Comparison of ENCODE assay signal across 8 cellular contexts in the genomic region with DNA sequence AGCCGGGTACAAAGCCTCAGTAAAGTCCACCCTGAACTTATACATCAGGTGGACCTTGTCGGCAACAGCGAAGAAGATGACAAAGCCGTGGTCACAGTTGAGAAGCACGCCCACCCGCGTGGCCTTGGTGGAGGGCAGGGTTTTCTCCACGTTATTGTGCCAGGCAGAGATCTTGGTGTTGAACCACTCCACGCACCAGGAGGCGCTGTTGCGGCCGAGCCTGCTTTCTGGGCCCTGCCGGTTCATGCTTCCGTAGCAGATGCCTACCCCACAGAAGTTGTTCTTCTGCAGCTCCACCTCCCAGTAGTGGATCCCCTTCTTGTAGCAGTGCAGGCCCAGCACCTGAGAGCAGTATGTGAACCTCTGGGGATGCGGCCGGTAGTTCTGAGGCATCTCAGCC. TPM values are rescaled to one million over a fixed set of nuclear protein-coding genes. Genes with fewer than 3 reads are reported as not detected.
DNase-seq lines count a peak whose midpoint lies in the region; ATAC-seq, FAIRE-seq and TF ChIP-seq lines count a peak whose summit lies in the region.

No MANE protein-coding gene starts in this region.

- H3K36me3 Mint-ChIP-seq in immature natural killer cell = peaks cover 44 to 68% (median 59%) of the 10 kb centered on the region in 3 donors
- peaks cover 90% of the 10 kb centered on the region for H3K36me3 Mint-ChIP-seq in stimulated activated effector memory CD8-positive, alpha-beta T cell treated with anti-CD3 and anti-CD28 coated beads, Interleukin-12 subunit alpha, Interleukin-12 subunit beta, amount 100 ng/mL, for 72 hours

- ATAC-seq in stimulated activated effector memory CD8-positive, alpha-beta T cell treated with anti-CD3 and anti-CD28 coated beads, Interleukin-12 subunit alpha, Interleukin-12 subunit beta, amount 100 ng/mL, for 72 hours = peak; percentile 72

- TF ChIP-seq POLR2A in GM12892 (IDR thresholded peaks at IDR 0.05; ENCODE audit: low read depth, low read length) = no peak

- no peaks in the 10 kb centered on the region for H3K4me1 Mint-ChIP-seq in immature natural killer cell
- peaks cover 33% of the 10 kb centered on the region for H3K4me1 Mint-ChIP-seq in stimulated activated effector memory CD8-positive, alpha-beta T cell treated with anti-CD3 and anti-CD28 coated beads, Interleukin-12 subunit alpha, Interleukin-12 subunit beta, amount 100 ng/mL, for 72 hours

- no peak overlapping the region for H3K4me3 Mint-ChIP-seq in immature natural killer cell
- H3K4me3 Mint-ChIP-seq in stimulated activated effector memory CD8-positive, alpha-beta T cell treated with anti-CD3 and anti-CD28 coated beads, Interleukin-12 subunit alpha, Interleukin-12 subunit beta, amount 100 ng/mL, for 72 hours = no peak overlapping the region

- H3K27me3 Mint-ChIP-seq in immature natural killer cell (ENCODE audit: low read depth in 3 of 3) = peaks cover 0 to 2% (median 0%) of the 10 kb centered on the region in 3 donors

- no peak for FAIRE-seq in GM12892 (lab: Jason Lieb, UNC)

- peaks cover 0 to 7% (median 0%) of the 10 kb centered on the region in 6 donors for H3K9me3 Mint-ChIP-seq in immature natural killer cell
- peaks cover 2% of the 10 kb centered on the region for H3K9me3 Mint-ChIP-seq in stimulated activated effector memory CD8-positive, alpha-beta T cell treated with anti-CD3 and anti-CD28 coated beads, Interleukin-12 subunit alpha, Interleukin-12 subunit beta, amount 100 ng/mL, for 72 hours

- peak overlapping the region in 1 of 6 donors; percentile 0 for H3K27ac Mint-ChIP-seq in immature natural killer cell
- H3K27ac Mint-ChIP-seq in stimulated activated effector memory CD8-positive, alpha-beta T cell treated with anti-CD3 and anti-CD28 coated beads, Interleukin-12 subunit alpha, Interleukin-12 subunit beta, amount 100 ng/mL, for 72 hours = no peak overlapping the region

- DNase-seq in activated gamma-delta T cell treated with Interleukin-2 at 50 U/mL for 16 hours = peak; percentile 49
- DNase-seq in immature natural killer cell = peak; percentile 30 to 51 (median 39)
- DNase-seq in stimulated activated effector memory CD8-positive, alpha-beta T cell treated with anti-CD3 and anti-CD28 coated beads, Interleukin-12 subunit alpha, Interleukin-12 subunit beta, amount 100 ng/mL, for 72 hours (ENCODE audit: low spot score in 2 of 2) = peak; percentile 40 to 59
- no peak for DNase-seq in SHP77 (lab: John Stamatoyannopoulos, UW)
- no peak for DNase-seq in GM12892 (ENCODE audit: insufficient read length)
- no peak for DNase-seq in NCI-H2227 (lab: John Stamatoyannopoulos, UW; ENCODE audit: unreplicated experiment)
- no peak for DNase-seq in NCI-H510A treated with DMSO at 0.1 percent for 48 hours (lab: John Stamatoyannopoulos, UW)

- TF ChIP-seq CTCF in LNCAP (IDR thresholded peaks at IDR 0.05) = peak; percentile 33; the same call in 1 of the 2 replicates

RNA-seq across cellular contexts. Expression of a gene that starts 22.1 kb away (rescaled TPM):
- 10 to 100 TPM in 1 of 3 donors, 1 to 10 TPM in 2; 3.8 to 10.7 (median 4.7) TPM for polyA plus RNA-seq in immature natural killer cell
- polyA plus RNA-seq in GM12892 (2012; ENCODE audit: missing spikeins) = 44.3 TPM

RNA-seq across cellular contexts. Expression of a gene that starts 57.8 kb away (rescaled TPM):
- 1 to 10 TPM; 5.1 to 5.5 (median 5.3) TPM for polyA plus RNA-seq in immature natural killer cell
- polyA plus RNA-seq in GM12892 (2012; ENCODE audit: missing spikeins) = 5.4 TPM

RNA-seq across cellular contexts. Expression of a gene that starts 58.0 kb away (rescaled TPM):
- polyA plus RNA-seq in immature natural killer cell = 1 to 10 TPM in 1 of 3 donors, under 1 TPM in 2; 0.68 to 1.7 (median 0.83) TPM
- 1.6 TPM for polyA plus RNA-seq in GM12892 (2012; ENCODE audit: missing spikeins)

Comparison
In these comparisons a context has a peak if more than half of its experiments do, and no peak if none do; other contexts are left out.
1. DNase-seq: peak in activated gamma-delta T cell treated with Interleukin-2 at 50 U/mL for 16 hours (single experiment), immature natural killer cell (3 of 3) and stimulated activated effector memory CD8-positive, alpha-beta T cell treated with anti-CD3 and anti-CD28 coated beads, Interleukin-12 subunit alpha, Interleukin-12 subunit beta, amount 100 ng/mL, for 72 hours (2 of 2); none in SHP77 (0 of 2), GM12892 (single experiment), NCI-H2227 (single experiment) and NCI-H510A treated with DMSO at 0.1 percent for 48 hours (single experiment).